Comparison of ENCODE assay signal across 8 cellular contexts in the genomic region with DNA sequence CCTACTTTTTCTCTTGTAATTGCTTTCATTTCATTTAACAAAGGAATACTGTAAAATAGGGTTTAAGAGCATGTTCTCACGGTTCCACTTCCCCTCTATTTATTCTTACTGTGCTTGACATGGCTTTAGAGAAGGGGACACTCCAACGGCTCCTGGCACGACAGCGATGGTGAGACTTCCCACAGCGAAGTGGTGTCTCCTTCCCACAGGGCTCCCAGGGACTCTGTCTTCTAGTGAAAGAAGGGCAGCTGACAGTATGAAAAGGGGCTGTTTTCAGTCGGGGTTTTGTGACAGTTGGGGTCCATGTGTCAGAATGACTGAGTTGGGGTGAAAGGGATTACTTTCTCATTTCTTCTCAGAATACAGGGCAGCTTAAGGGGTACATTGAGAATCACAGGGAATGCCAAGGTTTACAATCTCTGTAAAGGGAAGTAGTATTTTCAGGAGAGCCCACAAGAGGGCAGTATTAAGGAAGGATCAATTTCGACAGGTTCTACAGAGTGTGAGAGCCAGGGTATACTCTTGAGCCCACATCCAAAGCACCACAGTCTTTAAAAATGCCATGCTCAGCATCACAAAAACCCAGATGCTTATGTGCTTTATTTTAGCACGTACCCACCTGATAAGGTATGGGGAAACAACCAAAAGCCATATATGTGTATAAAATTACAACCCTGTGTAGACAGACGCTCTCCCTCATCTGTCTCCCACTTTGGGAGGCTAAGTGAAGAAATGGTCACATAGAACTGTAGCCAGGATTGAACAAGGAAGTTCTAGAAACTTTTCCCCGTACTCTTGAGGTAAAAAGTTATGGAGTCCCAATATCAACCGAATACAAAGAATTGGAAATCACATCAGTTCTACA. TPM values are rescaled to one million over a fixed set of nuclear protein-coding genes. Genes with fewer than 3 reads are reported as not detected.
DNase-seq lines count a peak whose midpoint lies in the region; FAIRE-seq and TF ChIP-seq lines count a peak whose summit lies in the region.

No MANE protein-coding gene starts in this region.

- H3K27ac ChIP-seq in keratinocyte (ENCODE audit: control insufficient read depth, insufficient read depth, low read length) (no peak overlapping the region), substantia nigra (ENCODE audit: low read depth, low read length, poor library complexity, severe bottlenecking) (no peak overlapping the region)

- H3K9ac ChIP-seq in keratinocyte (ENCODE audit: control insufficient read depth, extremely low read depth, insufficient read depth, low read length) = no peak overlapping the region

- H3K4me1 ChIP-seq in keratinocyte (ENCODE audit: control insufficient read depth, extremely low read depth, insufficient read depth, low read length) = peaks cover 14% of the 10 kb centered on the region

- H3K79me2 ChIP-seq in keratinocyte (ENCODE audit: control insufficient read depth, insufficient read depth, low read length) = no peaks in the 10 kb centered on the region

- H3K36me3 ChIP-seq in keratinocyte (ENCODE audit: control insufficient read depth in 2 of 2, extremely low read depth in 1 of 2, insufficient read depth in 2 of 2, low read length in 2 of 2) = no peaks in the 10 kb centered on the region

- DNase-seq in DMS53 (lab: John Stamatoyannopoulos, UW) = peak; percentile 79
- DNase-seq in Jurkat, Clone E6-1 (ENCODE audit: low read depth, low spot score) = peak; percentile 31
- DNase-seq in SW480 (ENCODE audit: low spot score) = peak; percentile 37
- no peak for DNase-seq in keratinocyte (ENCODE audit: low read depth, low spot score)
- DNase-seq in putamen (ENCODE audit: low spot score) = no peak
- no peak for DNase-seq in dedifferentiated amniotic fluid mesenchymal stem cell (ENCODE audit: extremely low spot score)
- no peak for DNase-seq in stimulated activated CD4-positive, alpha-beta T cell treated with anti-CD3 and anti-CD28 coated beads, Interleukin-2, amount 100 ng/mL, for 24 hours
- no peak for DNase-seq in substantia nigra (lab: John Stamatoyannopoulos, UW)

- TF ChIP-seq CTCF in keratinocyte (optimal IDR thresholded peaks at IDR 0.05 in 1 of 3, IDR thresholded peaks at IDR 0.05 in 1 of 3, conservative IDR thresholded peaks at IDR 0.05 in 1 of 3; ENCODE audit: extremely low read depth in 1 of 3, insufficient read depth in 2 of 3, low read length in 3 of 3) = peak in 2 of 3 experiments; percentile 57 to 61

- no peak overlapping the region for H3K4me3 ChIP-seq in Jurkat, Clone E6-1 (ENCODE audit: low read length)
- no peak overlapping the region for H3K4me3 ChIP-seq in keratinocyte (ENCODE audit: control insufficient read depth in 2 of 3, extremely low read depth in 1 of 3, insufficient read depth in 2 of 3, low read depth in 1 of 3, low read length in 3 of 3)

- no peaks in the 10 kb centered on the region for H3K27me3 ChIP-seq in keratinocyte (ENCODE audit: control insufficient read depth, extremely low read depth, insufficient read depth, low read length)

- no peaks in the 10 kb centered on the region for H3K9me3 ChIP-seq in keratinocyte (ENCODE audit: control insufficient read depth, low read depth, low read length)

- H4K20me1 ChIP-seq in keratinocyte (ENCODE audit: control insufficient read depth, extremely low read depth, insufficient read depth, low read length) = no peaks in the 10 kb centered on the region

- no peak overlapping the region for H3K4me2 ChIP-seq in keratinocyte (ENCODE audit: control insufficient read depth, extremely low read depth, insufficient read depth, low read depth, low read length)

- peak; percentile 69 for FAIRE-seq in keratinocyte (lab: Jason Lieb, UNC)

- H2AFZ ChIP-seq in keratinocyte (ENCODE audit: control insufficient read depth, low read length) = peak overlapping the region; percentile 42

- dilution Hi-C loops in keratinocyte (cut with MboI; ENCODE audit: extremely low pct_ligation_motif_present, low sequenced_read_pairs) = no loop called here

- no peaks in the 10 kb centered on the region for H3K9me1 ChIP-seq in keratinocyte (ENCODE audit: control insufficient read depth, extremely low read depth, insufficient read depth, low read length)

RNA-seq across cellular contexts. Expression of a gene that starts 31.3 kb away (rescaled TPM):
- 5.4 TPM for polyA plus RNA-seq in Jurkat, Clone E6-1 (2012; ENCODE audit: insufficient read depth, insufficient read length)
- 0.76 to 1.6 TPM (median 1.2 TPM) in 3 replicates for polyA plus RNA-seq in keratinocyte
- polyA plus RNA-seq in keratinocyte (2011; ENCODE audit: low read depth) = 5.9 TPM
- polyA plus RNA-seq in keratinocyte (2011; cell fraction: cytosol; rRNA removed) = 0.75 and 0.80 TPM in 2 replicates
- polyA plus RNA-seq in keratinocyte (2011; cell fraction: nucleus; rRNA removed) = 2.9 and 3.4 TPM in 2 replicates
- polyA plus RNA-seq in keratinocyte (2012; ENCODE audit: low replicate concordance) = 1.2 and 2.2 TPM in 2 replicates
- polyA minus RNA-seq in keratinocyte = 5.0 to 7.8 TPM (median 6.7 TPM) in 3 replicates
- polyA minus RNA-seq in keratinocyte (2011; cell fraction: cytosol; rRNA and poly(A)+ RNA removed) = not detected
- 3.5 and 5.7 TPM in 2 replicates for polyA minus RNA-seq in keratinocyte (2011; cell fraction: nucleus; rRNA and poly(A)+ RNA removed)

Comparison
In these comparisons a context has a peak if more than half of its experiments do, and no peak if none do; other contexts are left out.
1. DNase-seq: peak in DMS53 (single experiment), Jurkat, Clone E6-1 (single experiment) and SW480 (single experiment); none in keratinocyte (single experiment), putamen (single experiment), dedifferentiated amniotic fluid mesenchymal stem cell (single experiment), stimulated activated CD4-positive, alpha-beta T cell treated with anti-CD3 and anti-CD28 coated beads, Interleukin-2, amount 100 ng/mL, for 24 hours (0 of 2) and substantia nigra (0 of 49).